In the genomic region with DNA sequence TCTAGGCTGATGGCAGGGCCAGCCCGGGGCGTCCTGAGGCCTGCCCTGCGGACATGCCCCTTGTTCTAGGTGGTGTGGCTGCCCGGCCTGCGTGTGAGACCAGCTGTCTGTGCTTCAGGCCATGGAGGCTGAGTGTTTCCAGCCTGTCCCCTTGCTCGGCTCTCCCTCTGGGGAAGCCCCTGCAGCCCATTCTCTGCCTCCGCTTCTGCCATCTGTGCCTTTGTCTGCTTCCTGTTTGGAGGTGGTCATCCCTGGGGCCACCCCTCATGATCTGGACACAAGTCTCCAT, we compare ENCODE assay signal across 8 cellular contexts.
DNase-seq lines count a peak whose midpoint lies in the region; ATAC-seq, FAIRE-seq and TF ChIP-seq lines count a peak whose summit lies in the region.

No MANE protein-coding gene starts in this region.

- H4K20me1 ChIP-seq in DOHH2 (ENCODE audit: control insufficient read depth, insufficient read depth, low read depth, low read length), result peaks cover 16% of the 10 kb centered on the region; the same call in 1 of the 2 replicates
- H4K20me1 ChIP-seq in PC-9 (ENCODE audit: insufficient read depth), result peaks cover 38% of the 10 kb centered on the region

- H3K4me3 ChIP-seq in DOHH2 (ENCODE audit: low read length) (peak overlapping the region; percentile 21), Peyer's patch (peak overlapping the region in 1 of 4 donors; percentile 10), lung (no peak overlapping the region), PC-9 (no peak overlapping the region)

- CTCF ChIA-PET in PC-9 (lab: Charles Lee), result no interaction called here

- H3K9me3 ChIP-seq in DOHH2 (ENCODE audit: control insufficient read depth, insufficient read depth, low read length) (no peaks in the 10 kb centered on the region), Peyer's patch (no peaks in the 10 kb centered on the region), lung (ENCODE audit: control insufficient read depth in 2 of 2, insufficient read depth in 1 of 2, low read length in 1 of 2) (no peaks in the 10 kb centered on the region), PC-9 (ENCODE audit: insufficient read depth, low read depth) (no peaks in the 10 kb centered on the region)

- 60 to 75% methylated on average over 7 of the region's 7 CpGs for WGBS in lung, 2 donors

- intact Hi-C loops in PC-9 (cut with micrococcal nuclease; ENCODE audit: unreplicated experiment), result no loop called here

- TF ChIP-seq POLR2A in Peyer's patch (IDR thresholded peaks at IDR 0.05), result no peak

- H3K9me2 ChIP-seq in DOHH2 (replicated peaks; ENCODE audit: control insufficient read depth, low read length) (no peaks in the 10 kb centered on the region), PC-9 (ENCODE audit: insufficient read depth) (no peaks in the 10 kb centered on the region)

- DNase-seq in Peyer's patch, result peak in 1 of 3 donors; percentile 40
- DNase-seq in lung (ENCODE audit: low spot score), result no peak
- DNase-seq in GM19239 (ENCODE audit: insufficient read length, low spot score), result no peak
- DNase-seq in NCI-H82 (lab: John Stamatoyannopoulos, UW), result no peak
- no peak for DNase-seq in PC-9
- no peak for DNase-seq in stimulated activated CD4-positive, alpha-beta T cell treated with anti-CD3 and anti-CD28 coated beads, Interleukin-2, amount 100 ng/mL, for 24 hours

- H3K4me1 ChIP-seq in DOHH2 (ENCODE audit: control insufficient read depth, low read length) (peaks cover 58% of the 10 kb centered on the region), Peyer's patch (peaks cover 12 to 85% (median 45%) of the 10 kb centered on the region in 4 donors), lung (ENCODE audit: control insufficient read depth in 2 of 2, insufficient read depth in 2 of 2, low read length in 2 of 2) (peaks cover 0 to 40% of the 10 kb centered on the region in 2 donors), PC-9 (replicated peaks; ENCODE audit: insufficient read depth) (peaks cover 28% of the 10 kb centered on the region)

- no peak overlapping the region for H2AFZ ChIP-seq in PC-9

- ATAC-seq in GM21529 (IDR thresholded peaks at IDR 0.05; ENCODE audit: unreplicated experiment), result peak; percentile 11
- no peak for ATAC-seq in lung (ENCODE audit: insufficient read depth, low FRiP score)

- H3K4me2 ChIP-seq in DOHH2 (ENCODE audit: low read length) (peak overlapping the region; percentile 72), PC-9 (no peak overlapping the region)

- H3K79me2 ChIP-seq in DOHH2 (ENCODE audit: control insufficient read depth, low read length), result peaks cover 19% of the 10 kb centered on the region
- peaks cover 78% of the 10 kb centered on the region for H3K79me2 ChIP-seq in PC-9 (ENCODE audit: low read depth)

- H3K27ac ChIP-seq in DOHH2 (ENCODE audit: low read depth, low read length) (peak overlapping the region; percentile 56), Peyer's patch (peak overlapping the region; percentile 45 to 91 (median 82)), lung (ENCODE audit: low read depth in 1 of 2, low read length in 1 of 2) (peak overlapping the region; percentile 37 to 73), PC-9 (no peak overlapping the region)

- peak; percentile 1 for TF ChIP-seq CTCF in DOHH2 (IDR thresholded peaks at IDR 0.05; ENCODE audit: low read depth, low read length, poor library complexity, severe bottlenecking)
- TF ChIP-seq CTCF in Peyer's patch (IDR thresholded peaks at IDR 0.05), result no peak
- no peak for TF ChIP-seq CTCF in lung (IDR thresholded peaks at IDR 0.05; ENCODE audit: control extremely low read depth, extremely low read depth)
- no peak for TF ChIP-seq CTCF in PC-9 (conservative IDR thresholded peaks at IDR 0.05)

- H3F3A ChIP-seq in DOHH2 (ENCODE audit: control insufficient read depth, insufficient read depth), result peaks cover 4% of the 10 kb centered on the region; the same call in 1 of the 2 replicates
- peaks cover 38% of the 10 kb centered on the region; the same call in 1 of the 2 replicates for H3F3A ChIP-seq in PC-9 (ENCODE audit: insufficient read depth, low read depth)

- POLR2A ChIA-PET in PC-9 (lab: Charles Lee; ENCODE audit: unreplicated experiment), result interaction anchor here (0.7 kb wide), 2 partner anchors 202 to 453 kb away, joined by 6 to 27 read pairs; no protein-coding TSS in a partner anchor

- no peak for FAIRE-seq in GM19239 (lab: Jason Lieb, UNC)

- H3K36me3 ChIP-seq in DOHH2 (ENCODE audit: control insufficient read depth, low read length) (no peaks in the 10 kb centered on the region), Peyer's patch (no peaks in the 10 kb centered on the region), lung (ENCODE audit: control insufficient read depth in 2 of 2, insufficient read depth in 2 of 2, low read length in 2 of 2) (no peaks in the 10 kb centered on the region), PC-9 (ENCODE audit: low read depth) (no peaks in the 10 kb centered on the region)

- no peaks in the 10 kb centered on the region for H3K27me3 ChIP-seq in DOHH2 (ENCODE audit: control insufficient read depth, low read length)
- H3K27me3 ChIP-seq in Peyer's patch, result no peaks in the 10 kb centered on the region
- H3K27me3 ChIP-seq in lung (ENCODE audit: control insufficient read depth, insufficient read depth), result no peaks in the 10 kb centered on the region
- H3K27me3 ChIP-seq in PC-9 (ENCODE audit: insufficient read depth, low read depth), result no peaks in the 10 kb centered on the region

- no TSS peak for BruUV-seq in PC-9 (replicated peaks; lab: Mats Ljungman, UMichigan)
